Comparison of ENCODE assay signal across 8 cellular contexts in genomic region chr6:26743157-26743821, GRCh38.
A peak's percentile ranks its signal among the peaks of the same experiment; 100 is the strongest.
DNase-seq lines count a peak whose midpoint lies in the region; ATAC-seq lines count a peak whose summit lies in the region.

No MANE protein-coding gene starts in this region.

- ATAC-seq in HG03175 (IDR thresholded peaks at IDR 0.05; ENCODE audit: unreplicated experiment): no peak

- H3K4me3 ChIP-seq in HUES48 (ENCODE audit: low read depth, low read length) (peak overlapping the region; percentile 71), mesenchymal stem cell (ENCODE audit: insufficient read depth in 1 of 2, low read depth in 1 of 2, low read length in 2 of 2) (peak overlapping the region in 1 of 2 experiments; percentile 62)

- WGBS in mesenchymal stem cell: 3% methylated on average over 19 of the region's 28 CpGs

- H3K27ac ChIP-seq in HUES48 (ENCODE audit: low read depth, low read length): peak overlapping the region; percentile 27
- H3K27ac ChIP-seq in mesenchymal stem cell (ENCODE audit: low read length, poor library complexity, severe bottlenecking): no peak overlapping the region

- H3K27me3 ChIP-seq in HUES48 (ENCODE audit: control insufficient read depth, insufficient read depth, low read length): peaks cover 23% of the 10 kb centered on the region
- H3K27me3 ChIP-seq in mesenchymal stem cell (ENCODE audit: control insufficient read depth in 1 of 2, insufficient read depth in 1 of 2, low read length in 2 of 2): peaks cover 0 to 19% of the 10 kb centered on the region in 2 experiments

- H3K9me3 ChIP-seq in HUES48 (ENCODE audit: control insufficient read depth, insufficient read depth, low read length) (no peaks in the 10 kb centered on the region), mesenchymal stem cell (ENCODE audit: control insufficient read depth, low read length) (no peaks in the 10 kb centered on the region)

- H3K14ac ChIP-seq in mesenchymal stem cell (ENCODE audit: low read length in 2 of 2): no peak overlapping the region

- H2AFZ ChIP-seq in mesenchymal stem cell (ENCODE audit: low read depth, low read length): no peak overlapping the region

- no peak overlapping the region for H2BK120ac ChIP-seq in mesenchymal stem cell (ENCODE audit: low read depth, low read length)

- peak; percentile 49 for DNase-seq in AG20443 (ENCODE audit: low spot score)
- DNase-seq in dermis blood vessel endothelial cell: peak; percentile 24
- peak; percentile 51 for DNase-seq in mesenchymal stem cell
- no peak for DNase-seq in NCI-H146 treated with DMSO at 0.1 percent for 48 hours (lab: John Stamatoyannopoulos, UW; ENCODE audit: unreplicated experiment)
- no peak for DNase-seq in activated CD4-positive, CD25-positive, alpha-beta regulatory T cell (lab: John Stamatoyannopoulos, UW)
- no peak for DNase-seq in NCI-H1105 treated with DMSO at 0.1 percent for 48 hours (lab: John Stamatoyannopoulos, UW)

- peak overlapping the region; percentile 95 for H3K4me2 ChIP-seq in mesenchymal stem cell (ENCODE audit: low read length, poor library complexity, severe bottlenecking)

- H2BK5ac ChIP-seq in mesenchymal stem cell (ENCODE audit: low read depth, low read length, poor library complexity, severe bottlenecking): no peak overlapping the region

- no peaks in the 10 kb centered on the region for H3K36me3 ChIP-seq in HUES48 (ENCODE audit: control insufficient read depth, insufficient read depth, low read length)
- H3K36me3 ChIP-seq in mesenchymal stem cell (ENCODE audit: control insufficient read depth in 1 of 2, insufficient read depth in 2 of 2, low read depth in 1 of 2, low read length in 2 of 2): no peaks in the 10 kb centered on the region

- H3K9ac ChIP-seq in HUES48 (ENCODE audit: low read depth, low read length) (no peak overlapping the region), mesenchymal stem cell (ENCODE audit: low read length) (no peak overlapping the region)

- H3K4me1 ChIP-seq in HUES48 (ENCODE audit: control insufficient read depth, insufficient read depth, low read length) (no peaks in the 10 kb centered on the region), mesenchymal stem cell (ENCODE audit: control insufficient read depth, insufficient read depth, low read depth, low read length) (peaks cover 6% of the 10 kb centered on the region)

- no peak overlapping the region for H4K91ac ChIP-seq in mesenchymal stem cell (ENCODE audit: low read length)

- H2AK5ac ChIP-seq in mesenchymal stem cell (ENCODE audit: low read length, severe bottlenecking): no peak overlapping the region

- no peak overlapping the region for H2BK15ac ChIP-seq in mesenchymal stem cell (ENCODE audit: low read depth, poor library complexity, severe bottlenecking)

- H3K4ac ChIP-seq in mesenchymal stem cell (ENCODE audit: low read depth in 1 of 2, low read length in 2 of 2): no peak overlapping the region

- no peaks in the 10 kb centered on the region for H3K79me1 ChIP-seq in mesenchymal stem cell (replicated peaks; ENCODE audit: low read length, poor library complexity, severe bottlenecking)

- H2BK12ac ChIP-seq in mesenchymal stem cell (ENCODE audit: low read length in 2 of 2): no peak overlapping the region

- no peak overlapping the region for H3K18ac ChIP-seq in mesenchymal stem cell (ENCODE audit: low read depth in 1 of 2, low read length in 2 of 2)

- peak overlapping the region in 1 of 2 experiments; percentile 59 for H3K23ac ChIP-seq in mesenchymal stem cell (ENCODE audit: low read length in 2 of 2)

- no peak overlapping the region for H4K8ac ChIP-seq in mesenchymal stem cell (ENCODE audit: low read length)

Comparison
In these comparisons a context has a peak if more than half of its experiments do, and no peak if none do; other contexts are left out.
1. DNase-seq: peak in AG20443 (single experiment), dermis blood vessel endothelial cell (single experiment) and mesenchymal stem cell (single experiment); none in NCI-H146 treated with DMSO at 0.1 percent for 48 hours (single experiment), activated CD4-positive, CD25-positive, alpha-beta regulatory T cell (0 of 4) and NCI-H1105 treated with DMSO at 0.1 percent for 48 hours (single experiment).